In the genomic region with DNA sequence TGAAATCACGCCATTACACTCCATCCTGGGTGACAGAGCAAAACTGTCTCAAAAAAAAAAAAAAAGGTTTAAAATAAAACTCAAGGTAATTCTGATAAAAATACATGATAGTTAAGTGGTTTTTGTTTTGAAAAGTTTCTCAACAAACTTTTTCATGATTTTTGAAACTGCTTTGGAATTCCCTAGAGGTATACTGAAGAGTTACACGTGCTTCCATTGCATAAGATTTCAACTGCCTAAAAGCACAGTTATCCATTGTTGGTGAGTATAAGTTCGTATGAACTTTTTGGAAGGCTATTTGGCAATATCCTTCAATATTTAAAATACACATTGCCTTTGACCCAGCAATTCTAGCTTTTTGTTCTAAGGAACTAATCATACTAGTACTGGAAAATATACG, we compare ENCODE assay signal across 18 cellular contexts.
"Had no signal": no experiment of that assay in that cellular context is flagged by ENCODE, and none has a peak within 500 bp of the region (broad histone marks: within the 10 kb centered on the region; RNA-seq: fewer than 3 reads in every experiment).

No MANE protein-coding gene starts in this region.

- H3K4me1 Mint-ChIP-seq: activated T-helper 17 cell treated with anti-CD3 and anti-CD28 coated beads, Interleukin-2, amount 50 U/mL, for 72 hours; stimulated activated effector memory CD8-positive, alpha-beta T cell treated with anti-CD3 and anti-CD28 coated beads, Interleukin-12 subunit alpha, Interleukin-12 subunit beta, amount 100 ng/mL, for 72 hours had no signal

- H3K27me3 Mint-ChIP-seq: activated T-helper 17 cell treated with anti-CD3 and anti-CD28 coated beads, Interleukin-2, amount 50 U/mL, for 72 hours; memory B cell; naive thymus-derived CD8-positive, alpha-beta T cell had no signal

- H3K27me3 ChIP-seq: ascending aorta, breast epithelium, neutrophil had no signal

- H3K9me3 ChIP-seq: ascending aorta, breast epithelium, mucosa of descending colon, neutrophil had no signal

- H3K27ac Mint-ChIP-seq: activated T-helper 17 cell treated with anti-CD3 and anti-CD28 coated beads, Interleukin-2, amount 50 U/mL, for 72 hours; memory B cell; naive thymus-derived CD8-positive, alpha-beta T cell; stimulated activated effector memory CD8-positive, alpha-beta T cell treated with anti-CD3 and anti-CD28 coated beads, Interleukin-12 subunit alpha, Interleukin-12 subunit beta, amount 100 ng/mL, for 72 hours had no signal

- H3K4me3 ChIP-seq: ascending aorta, breast epithelium, mucosa of descending colon had no signal

- H3K9me3 Mint-ChIP-seq: activated T-helper 17 cell treated with anti-CD3 and anti-CD28 coated beads, Interleukin-2, amount 50 U/mL, for 72 hours; memory B cell; naive thymus-derived CD8-positive, alpha-beta T cell; stimulated activated effector memory CD8-positive, alpha-beta T cell treated with anti-CD3 and anti-CD28 coated beads, Interleukin-12 subunit alpha, Interleukin-12 subunit beta, amount 100 ng/mL, for 72 hours had no signal

- H3K4me3 Mint-ChIP-seq: activated T-helper 17 cell treated with anti-CD3 and anti-CD28 coated beads, Interleukin-2, amount 50 U/mL, for 72 hours; memory B cell; stimulated activated effector memory CD8-positive, alpha-beta T cell treated with anti-CD3 and anti-CD28 coated beads, Interleukin-12 subunit alpha, Interleukin-12 subunit beta, amount 100 ng/mL, for 72 hours had no signal

- H3K27ac ChIP-seq: ascending aorta, breast epithelium, neutrophil, WERI-Rb-1 had no signal

- H3K4me1 ChIP-seq: breast epithelium had no signal

- DNase-seq: activated CD4-positive, alpha-beta T cell treated with anti-CD3 and anti-CD28 coated beads, Interleukin-2, amount 50 U/mL, for 48 hours; activated naive CD4-positive, alpha-beta T cell treated with Interleukin-2 at 50 U/mL for 16 hours; foreskin fibroblast; glutamatergic neuron; kidney glomerular epithelial cell; left ventricle myocardium superior; mucosa of descending colon; naive thymus-derived CD8-positive, alpha-beta T cell; posterior cingulate gyrus; retina; stimulated activated CD4-positive, alpha-beta T cell treated with anti-CD3 and anti-CD28 coated beads, Interleukin-12 subunit alpha, Interleukin-12 subunit beta, amount 100 ng/mL, for 4 hours; WERI-Rb-1 had no signal

- H3K36me3 ChIP-seq: breast epithelium had no signal

- ATAC-seq: activated T-helper 17 cell treated with anti-CD3 and anti-CD28 coated beads, Interleukin-2, amount 50 U/mL, for 72 hours; left ventricle myocardium superior; mucosa of descending colon; naive thymus-derived CD8-positive, alpha-beta T cell; stimulated activated effector memory CD8-positive, alpha-beta T cell treated with anti-CD3 and anti-CD28 coated beads, Interleukin-12 subunit alpha, Interleukin-12 subunit beta, amount 100 ng/mL, for 72 hours had no signal
